In the genomic region with DNA sequence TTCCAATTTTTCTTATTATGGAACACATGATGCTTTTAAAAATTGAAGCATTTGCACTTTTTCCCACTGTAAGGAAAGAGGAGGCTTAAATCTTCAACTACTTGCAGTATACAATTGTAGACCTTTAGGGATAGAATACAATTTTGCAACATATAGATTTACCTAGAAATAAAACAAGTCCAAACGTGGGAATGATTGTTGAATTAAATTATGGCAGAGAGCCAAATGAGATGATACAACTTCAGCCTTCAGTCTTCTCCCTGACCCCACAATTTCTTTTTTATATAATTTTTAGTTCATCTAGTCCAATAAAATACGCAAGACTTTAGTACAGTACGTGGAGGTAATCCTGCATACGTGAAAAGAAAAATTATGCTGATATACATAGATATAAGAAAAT, we compare ENCODE assay signal across 27 cellular contexts.
"Had no signal": no experiment of that assay in that cellular context is flagged by ENCODE, and none has a peak within 500 bp of the region (broad histone marks: within the 10 kb centered on the region; RNA-seq: fewer than 3 reads in every experiment).

No MANE protein-coding gene starts in this region.

- H3K36me3 ChIP-seq: left lung, lower lobe of right lung, pancreas, prostate gland, spleen, suprapubic skin, thoracic aorta, tibial artery, upper lobe of right lung had no signal

- H3K27me3 ChIP-seq: left lung, pancreas, spleen, suprapubic skin, tibial artery, upper lobe of right lung had no signal

- H3K27ac ChIP-seq: left lung, lower lobe of right lung, pancreas, prostate gland, skin epidermis, spleen, suprapubic skin, thoracic aorta, tibial artery, upper lobe of right lung had no signal

- H3K9me3 ChIP-seq: left lung, lower lobe of right lung, pancreas, prostate gland, suprapubic skin, thoracic aorta, tibial artery, upper lobe of right lung had no signal

- H3K4me1 ChIP-seq: left lung, lower lobe of right lung, pancreas, prostate gland, spleen, suprapubic skin, tibial artery, upper lobe of right lung had no signal

- H3K4me3 ChIP-seq: left lung, lower lobe of right lung, mucosa of descending colon, pancreas, prostate gland, skin epidermis, spleen, suprapubic skin, thoracic aorta, tibial artery, upper lobe of right lung had no signal

- ATAC-seq: left colon; left lung; lower lobe of right lung; mucosa of descending colon; naive thymus-derived CD4-positive, alpha-beta T cell; natural killer cell treated with Interleukin-12 subunit alpha and Interleukin-12 subunit beta and Interleukin-15 and Interleukin-18, amount 100 ng/mL, for 72 hours; pancreas; right cardiac atrium; sciatic nerve; stimulated activated effector memory CD8-positive, alpha-beta T cell treated with anti-CD3 and anti-CD28 coated beads, Interleukin-12 subunit alpha, Interleukin-12 subunit beta, amount 100 ng/mL, for 72 hours; upper lobe of right lung had no signal

- FAIRE-seq: islet of Langerhans, pancreas, urothelium cell line had no signal

- DNase-seq: hippocampal formation; kidney; left colon; left lung; lower lobe of right lung; midbrain; mucosa of descending colon; naive thymus-derived CD4-positive, alpha-beta T cell; pancreas; posterior cingulate gyrus; retina; right cardiac atrium; spleen; stimulated activated CD4-positive, alpha-beta T cell treated with anti-CD3 and anti-CD28 coated beads, Interleukin-4, amount 100 ng/mL, for 24 hours; stimulated activated naive CD4-positive, alpha-beta T cell; tibial artery; trophoblast cell; upper lobe of right lung had no signal
